8 cellular contexts compared by ENCODE assay signal in the genomic region with DNA sequence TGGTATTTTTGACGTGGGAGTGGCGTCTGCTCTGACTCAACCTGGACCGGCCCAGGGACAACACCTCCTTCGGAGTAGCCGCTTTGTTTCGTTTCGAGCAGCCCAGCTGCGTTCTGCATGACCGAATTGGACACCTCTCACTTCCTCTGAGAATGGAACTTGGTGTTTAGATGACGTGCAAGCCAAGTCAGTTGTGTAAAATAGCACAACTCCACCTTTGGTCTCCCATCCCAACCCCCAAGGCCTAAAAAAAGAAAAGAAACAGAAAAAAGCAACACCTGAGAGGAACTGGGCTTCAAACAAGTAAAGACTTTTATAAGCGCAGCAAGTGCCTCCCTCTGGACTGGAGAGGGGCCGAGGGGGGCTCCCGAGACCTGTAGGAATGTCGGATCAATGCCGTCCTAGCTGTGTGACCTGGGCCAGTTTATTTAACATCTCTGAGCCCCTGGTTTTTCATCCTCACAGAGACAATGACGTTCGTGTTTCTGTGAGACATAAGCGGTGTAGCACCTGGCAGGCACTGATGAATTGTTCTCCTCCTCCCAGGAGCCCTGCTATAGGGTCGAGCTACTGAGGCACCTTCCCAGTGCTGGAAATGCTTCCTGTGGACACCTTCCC. TPM values are rescaled to one million over a fixed set of nuclear protein-coding genes. Genes with fewer than 3 reads are reported as not detected.
DNase-seq lines count a peak whose midpoint lies in the region; ATAC-seq and TF ChIP-seq lines count a peak whose summit lies in the region.

No MANE protein-coding gene starts in this region.

- H3K27ac Mint-ChIP-seq in CD4-positive, alpha-beta memory T cell = peak overlapping the region; percentile 93 to 100 (median 100)
- peak overlapping the region; percentile 90 for H3K27ac Mint-ChIP-seq in activated CD8-positive, alpha-beta T cell treated with anti-CD3 and anti-CD28 coated beads, Interleukin-2, amount 10 ng/mL, durations not matched to agents 7 days and 5 days

- TF ChIP-seq CTCF in fibroblast of the aortic adventitia (IDR thresholded peaks at IDR 0.05; ENCODE audit: insufficient read depth, low read length) (no peak), BE2C (IDR thresholded peaks at IDR 0.05; ENCODE audit: low read depth, low read length) (no peak)

- peak overlapping the region; percentile 81 for H3K27ac ChIP-seq in CD4-positive, alpha-beta memory T cell (ENCODE audit: low read depth, low read length)

- H3K4me3 ChIP-seq in CD4-positive, alpha-beta memory T cell (ENCODE audit: low read length in 2 of 2) = peak overlapping the region; percentile 64 to 74
- H3K4me3 ChIP-seq in fibroblast of the aortic adventitia (ENCODE audit: low read depth, low read length) (no peak overlapping the region), BE2C (ENCODE audit: low read depth, low read length) (no peak overlapping the region)

- intact Hi-C loops in CD4-positive, alpha-beta memory T cell (cut with micrococcal nuclease) = loop anchor here (1.0 kb wide), 2 partner anchors 50 to 58 kb away; no protein-coding TSS in a partner anchor
- intact Hi-C loops in posterior cingulate gyrus (cut with DNase I) = loop anchor here (5.0 kb wide), 1 partner anchor 146 kb away; no protein-coding TSS in a partner anchor

- no peaks in the 10 kb centered on the region for H3K36me3 Mint-ChIP-seq in CD4-positive, alpha-beta memory T cell
- no peaks in the 10 kb centered on the region for H3K36me3 Mint-ChIP-seq in activated CD8-positive, alpha-beta T cell treated with anti-CD3 and anti-CD28 coated beads, Interleukin-2, amount 10 ng/mL, durations not matched to agents 7 days and 5 days (ENCODE audit: low read depth)

- CTCF ChIA-PET in CD4-positive, alpha-beta memory T cell (lab: Charles Lee; ENCODE audit: partially characterized antibody) = interaction anchor here (0.7 to 6.9 kb wide), 6 partner anchors 10 to 191 kb away, joined by 3 to 142 read pairs (median 8); a partner anchor contains a TSS
- CTCF ChIA-PET in activated CD8-positive, alpha-beta T cell treated with anti-CD3 and anti-CD28 coated beads, Interleukin-2, amount 10 ng/mL, durations not matched to agents 7 days and 5 days (lab: Charles Lee) = interaction anchor here (0.8 to 5.2 kb wide), 4 partner anchors 10 to 191 kb away, joined by 4 to 94 read pairs (median 54); no protein-coding TSS in a partner anchor

- H3K4me1 ChIP-seq in CD4-positive, alpha-beta memory T cell (ENCODE audit: insufficient read depth, low read length) = peaks cover 53% of the 10 kb centered on the region
- peaks cover 4% of the 10 kb centered on the region for H3K4me1 ChIP-seq in BE2C

- no peaks in the 10 kb centered on the region for H3K36me3 ChIP-seq in CD4-positive, alpha-beta memory T cell (ENCODE audit: insufficient read depth, low read length)
- H3K36me3 ChIP-seq in BE2C = no peaks in the 10 kb centered on the region

- peak overlapping the region; percentile 84 to 95 (median 90) for H3K4me3 Mint-ChIP-seq in CD4-positive, alpha-beta memory T cell
- H3K4me3 Mint-ChIP-seq in activated CD8-positive, alpha-beta T cell treated with anti-CD3 and anti-CD28 coated beads, Interleukin-2, amount 10 ng/mL, durations not matched to agents 7 days and 5 days = peak overlapping the region; percentile 62

- peak; percentile 80 to 92 (median 84) for DNase-seq in CD4-positive, alpha-beta memory T cell
- peak; percentile 59 for DNase-seq in activated CD8-positive, alpha-beta T cell treated with anti-CD3 and anti-CD28 coated beads, Interleukin-2, amount 10 ng/mL, durations not matched to agents 7 days and 5 days
- DNase-seq in fibroblast of the aortic adventitia (ENCODE audit: low read depth) (peak; percentile 69), posterior cingulate gyrus (no peak), BE2C (no peak)
- DNase-seq in stimulated activated CD4-positive, alpha-beta T cell treated with anti-CD3 and anti-CD28 coated beads, Interleukin-4, amount 100 ng/mL, for 48 hours (ENCODE audit: low read depth in 2 of 2) = peak; percentile 55 to 71

- H3K27me3 Mint-ChIP-seq in CD4-positive, alpha-beta memory T cell = no peaks in the 10 kb centered on the region
- peaks cover 3% of the 10 kb centered on the region for H3K27me3 Mint-ChIP-seq in activated CD8-positive, alpha-beta T cell treated with anti-CD3 and anti-CD28 coated beads, Interleukin-2, amount 10 ng/mL, durations not matched to agents 7 days and 5 days (ENCODE audit: low read depth)

- H3K4me1 Mint-ChIP-seq in CD4-positive, alpha-beta memory T cell = peaks cover 44 to 60% (median 52%) of the 10 kb centered on the region in 4 donors
- peaks cover 63% of the 10 kb centered on the region for H3K4me1 Mint-ChIP-seq in activated CD8-positive, alpha-beta T cell treated with anti-CD3 and anti-CD28 coated beads, Interleukin-2, amount 10 ng/mL, durations not matched to agents 7 days and 5 days (ENCODE audit: low read depth)

- no peaks in the 10 kb centered on the region for H3K27me3 ChIP-seq in CD4-positive, alpha-beta memory T cell (ENCODE audit: insufficient read depth, low read length)
- no peaks in the 10 kb centered on the region for H3K27me3 ChIP-seq in BE2C

- ATAC-seq in GM19463 (IDR thresholded peaks at IDR 0.05; ENCODE audit: unreplicated experiment) (peak; percentile 70), HG03521 (IDR thresholded peaks at IDR 0.05; ENCODE audit: unreplicated experiment) (peak; percentile 79)
- peak; percentile 53 for ATAC-seq in activated CD8-positive, alpha-beta T cell treated with anti-CD3 and anti-CD28 coated beads, Interleukin-2, amount 10 ng/mL, durations not matched to agents 7 days and 5 days

- H3K9me3 ChIP-seq in CD4-positive, alpha-beta memory T cell (ENCODE audit: control insufficient read depth in 1 of 2, low read length in 2 of 2) = no peaks in the 10 kb centered on the region
- H3K9me3 ChIP-seq in BE2C = no peaks in the 10 kb centered on the region

- H3K9me3 Mint-ChIP-seq in CD4-positive, alpha-beta memory T cell = peaks cover 0 to 3% (median 0%) of the 10 kb centered on the region in 8 donors
- no peaks in the 10 kb centered on the region for H3K9me3 Mint-ChIP-seq in activated CD8-positive, alpha-beta T cell treated with anti-CD3 and anti-CD28 coated beads, Interleukin-2, amount 10 ng/mL, durations not matched to agents 7 days and 5 days (ENCODE audit: insufficient read depth)

- POLR2A ChIA-PET in CD4-positive, alpha-beta memory T cell (lab: Charles Lee; ENCODE audit: partially characterized antibody) = interaction anchor here (0.7 to 5.7 kb wide), 13 partner anchors 9 to 211 kb away, joined by 3 to 113 read pairs (median 4); a partner anchor contains a TSS
- POLR2A ChIA-PET in activated CD8-positive, alpha-beta T cell treated with anti-CD3 and anti-CD28 coated beads, Interleukin-2, amount 10 ng/mL, durations not matched to agents 7 days and 5 days (lab: Charles Lee) = interaction anchor here (0.7 to 1.5 kb wide), 3 partner anchors 10 to 141 kb away, joined by 3 to 6 read pairs (median 3); a partner anchor contains a TSS

RNA-seq across cellular contexts. Expression of a gene that starts 52.0 kb away (rescaled TPM):
- total RNA-seq in CD4-positive, alpha-beta memory T cell = 10 to 100 TPM; 39.0 to 39.3 TPM
- polyA plus RNA-seq in CD4-positive, alpha-beta memory T cell = 10 to 100 TPM; 11.3 to 22.6 TPM
- 10 to 100 TPM; 37.5 to 37.8 TPM for total RNA-seq in activated CD8-positive, alpha-beta T cell treated with anti-CD3 and anti-CD28 coated beads, Interleukin-2, amount 10 ng/mL, durations not matched to agents 7 days and 5 days
- 8.9 and 27.5 TPM in 2 replicates for total RNA-seq in fibroblast of the aortic adventitia (ENCODE audit: low replicate concordance)
- 58.2 TPM for polyA plus RNA-seq in BE2C (2012; ENCODE audit: insufficient read depth, insufficient read length, low read depth)

Comparison
In these comparisons a context has a peak if more than half of its experiments do, and no peak if none do; other contexts are left out.
1. DNase-seq: peak in CD4-positive, alpha-beta memory T cell (5 of 5), activated CD8-positive, alpha-beta T cell treated with anti-CD3 and anti-CD28 coated beads, Interleukin-2, amount 10 ng/mL, durations not matched to agents 7 days and 5 days (single experiment), fibroblast of the aortic adventitia (single experiment) and stimulated activated CD4-positive, alpha-beta T cell treated with anti-CD3 and anti-CD28 coated beads, Interleukin-4, amount 100 ng/mL, for 48 hours (2 of 2); none in posterior cingulate gyrus (0 of 10) and BE2C (single experiment).
2. H3K4me3 ChIP-seq: peak in CD4-positive, alpha-beta memory T cell (2 of 2); none in fibroblast of the aortic adventitia (single experiment) and BE2C (single experiment).
3. Peak in every context shown above with its lines, with median percentiles within 50 percentile points of each other: ATAC-seq.